In genomic region chr9:134892221-134892620, GRCh38 we compare ENCODE assay signal across 1 cellular context.
TF ChIP-seq lines count a peak whose summit lies in the region.

No MANE protein-coding gene starts in this region.

TF ChIP-seq in WTC11, 78 proteins besides CTCF, POLR2A, EP300 and RAD21 (continued from another document):
- TF ChIP-seq E2F4 (CRISPR knock-in tag; IDR thresholded peaks at IDR 0.05; ENCODE audit: borderline replicate concordance, low read depth) (no peak), ZNF423 (CRISPR knock-in tag; IDR thresholded peaks at IDR 0.05) (no peak), PREB (CRISPR knock-in tag; IDR thresholded peaks at IDR 0.05; ENCODE audit: borderline replicate concordance) (no peak), ZSCAN18 (CRISPR knock-in tag; IDR thresholded peaks at IDR 0.05) (no peak), NR3C1 (CRISPR knock-in tag; conservative IDR thresholded peaks at IDR 0.05; ENCODE audit: low read depth) (no peak), PRDM15 (CRISPR knock-in tag; IDR thresholded peaks at IDR 0.05) (no peak)
